ENCODE assay signal across 11 cellular contexts in the genomic region with DNA sequence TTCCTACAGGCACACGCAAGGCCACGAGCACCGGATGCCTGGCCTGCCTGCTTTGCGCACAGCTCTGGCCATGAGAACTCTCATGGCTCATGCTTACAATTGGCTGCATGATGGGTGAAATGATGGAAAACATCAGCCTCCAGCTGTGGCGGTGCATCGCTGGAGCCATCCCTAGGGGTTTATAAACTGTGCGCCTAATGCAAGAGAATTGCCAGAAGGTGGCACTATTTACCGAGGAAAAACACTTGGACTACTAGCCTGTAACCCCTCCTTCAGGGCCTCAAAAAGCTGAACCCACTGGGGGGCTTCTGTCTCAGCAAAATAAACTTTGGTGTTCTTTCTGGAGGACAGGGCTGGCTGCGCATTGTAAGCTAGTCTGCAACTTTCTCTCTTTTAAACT. TPM values are rescaled to one million over a fixed set of nuclear protein-coding genes. Genes with fewer than 3 reads are reported as not detected.
DNase-seq lines count a peak whose midpoint lies in the region; ATAC-seq, FAIRE-seq and TF ChIP-seq lines count a peak whose summit lies in the region.
"Had no signal": no experiment of that assay in that cellular context is flagged by ENCODE, and none has a peak within 500 bp of the region (broad histone marks: within the 10 kb centered on the region; RNA-seq: fewer than 3 reads in every experiment).

No MANE protein-coding gene starts in this region.

- no peaks in the 10 kb centered on the region for H3K9me3 ChIP-seq in H1 (ENCODE audit: insufficient read depth in 2 of 2, low read depth in 1 of 2, low read length in 1 of 2)
- H3K9me3 ChIP-seq in prostate gland = no peaks in the 10 kb centered on the region
- H3K9me3 ChIP-seq: BLaER1, thoracic aorta had no signal

- H3K4me3 ChIP-seq in H1 (ENCODE audit: extremely low read depth in 1 of 4, insufficient read depth in 2 of 4, low read depth in 3 of 4, low read length in 4 of 4) (no peak overlapping the region), prostate gland (no peak overlapping the region)
- H3K4me3 ChIP-seq: BLaER1, lung, thoracic aorta had no signal

- 84% methylated on average over 7 of the region's 9 CpGs; no CpG with 5 or more reads in 1 of the 2 experiments for WGBS in H1 (ENCODE audit: extremely low coverage in 1 of 2, insufficient coverage in 1 of 2, insufficient read length in 1 of 2, insufficient replicate concordance in 2 of 2, low coverage in 1 of 2, low lambda C conversion rate in 2 of 2, missing lambda C conversion rate in 1 of 2), 2 experiments
- WGBS in prostate gland = 64% methylated on average over 8 of the region's 9 CpGs

- H3K4me1 ChIP-seq in H1 (replicated peaks in 1 of 4; ENCODE audit: control insufficient read depth in 3 of 4, insufficient read depth in 4 of 4, low read length in 3 of 4) = no peaks in the 10 kb centered on the region
- no peaks in the 10 kb centered on the region for H3K4me1 ChIP-seq in prostate gland (replicated peaks)
- H3K4me1 ChIP-seq: BLaER1 had no signal

- no peak overlapping the region for H2AFZ ChIP-seq in H1 (ENCODE audit: low read length)

- no peak overlapping the region for H2BK120ac ChIP-seq in H1 (replicated peaks; ENCODE audit: low read depth, low read length)

- no peak overlapping the region for H2AK5ac ChIP-seq in H1 (ENCODE audit: low read depth, low read length)

- H3K9ac ChIP-seq in H1 (replicated peaks in 1 of 4; ENCODE audit: extremely low read depth in 1 of 4, low read depth in 3 of 4, low read length in 3 of 4) = no peak overlapping the region
- H3K9ac ChIP-seq: BLaER1 had no signal

- H2BK20ac ChIP-seq in H1 (ENCODE audit: low read length) = no peak overlapping the region

- H3K4ac ChIP-seq in H1 (replicated peaks; ENCODE audit: insufficient read length, low read depth, low read length) = no peak overlapping the region

- H3K9me3 Mint-ChIP-seq in activated naive CD4-positive, alpha-beta T cell treated with anti-CD3 and anti-CD28 coated beads, Interleukin-2, amount 50 U/mL, for 72 hours = no peaks in the 10 kb centered on the region

- H3K4me2 ChIP-seq in H1 (ENCODE audit: insufficient read depth in 1 of 2, low read depth in 2 of 2, low read length in 2 of 2) = no peak overlapping the region
- H3K4me2 ChIP-seq: BLaER1 had no signal

- H4K20me1 ChIP-seq in H1 (replicated peaks in 1 of 2; ENCODE audit: control insufficient read depth in 1 of 2, insufficient read depth in 2 of 2, low read length in 2 of 2) = peaks cover 0 to 1% of the 10 kb centered on the region in 2 experiments

- peak; percentile 63 to 75 for TF ChIP-seq RAD21 in H1 (IDR thresholded peaks at IDR 0.05 in 1 of 2, conservative IDR thresholded peaks at IDR 0.05 in 1 of 2; ENCODE audit: low read depth in 2 of 2, low read length in 2 of 2)

- H3K23ac ChIP-seq in H1 (ENCODE audit: insufficient read length) = no peak overlapping the region

- CTCF ChIA-PET in H1 (lab: Charles Lee; ENCODE audit: partially characterized antibody) = interaction anchor here (0.9 to 3.2 kb wide), 6 partner anchors 22 to 404 kb away, joined by 3 to 10 read pairs (median 5); no protein-coding TSS in a partner anchor

- no peak overlapping the region for H2BK12ac ChIP-seq in H1 (ENCODE audit: low read depth, low read length)

- H3K27me3 ChIP-seq in H1 (replicated peaks in 1 of 4; ENCODE audit: control insufficient read depth in 3 of 4, extremely low read depth in 1 of 4, insufficient read depth in 3 of 4, low read length in 3 of 4) (no peaks in the 10 kb centered on the region), prostate gland (replicated peaks; ENCODE audit: insufficient read depth) (no peaks in the 10 kb centered on the region)

- H3K14ac ChIP-seq in H1 (ENCODE audit: insufficient read length) = no peak overlapping the region

- peaks cover 3 to 7% (median 5%) of the 10 kb centered on the region in 4 experiments; a peak in 5 of 8 replicates for H3K36me3 ChIP-seq in H1 (ENCODE audit: control insufficient read depth in 2 of 4, insufficient read depth in 4 of 4, low read length in 3 of 4)
- H3K36me3 ChIP-seq in prostate gland = no peaks in the 10 kb centered on the region
- H3K36me3 ChIP-seq: thoracic aorta had no signal

- no peak overlapping the region for H3K27ac Mint-ChIP-seq in activated naive CD4-positive, alpha-beta T cell treated with anti-CD3 and anti-CD28 coated beads, Interleukin-2, amount 50 U/mL, for 72 hours

- TF ChIP-seq EP300 in H1 (IDR thresholded peaks at IDR 0.05; ENCODE audit: borderline replicate concordance in 1 of 2, low read depth in 2 of 2, low read length in 2 of 2) = no peak

- no peak overlapping the region for H4K91ac ChIP-seq in H1 (replicated peaks; ENCODE audit: insufficient read length, low read length)

- no peak overlapping the region for H3K56ac ChIP-seq in H1 (replicated peaks; ENCODE audit: insufficient read length, low read depth, low read length)

- no peaks in the 10 kb centered on the region for H3K36me3 Mint-ChIP-seq in activated naive CD4-positive, alpha-beta T cell treated with anti-CD3 and anti-CD28 coated beads, Interleukin-2, amount 50 U/mL, for 72 hours

- TF ChIP-seq POLR2A in H1 (IDR thresholded peaks at IDR 0.05; ENCODE audit: control extremely low read depth in 1 of 2, low read depth in 2 of 2, low read length in 2 of 2) = no peak
- no peak for TF ChIP-seq POLR2A in prostate gland (IDR thresholded peaks at IDR 0.05)

- DNase-seq in NCI-H1694 treated with DMSO at 0.1 percent for 48 hours (lab: John Stamatoyannopoulos, UW) (peak; percentile 1), NCI-H1694 (lab: John Stamatoyannopoulos, UW) (no peak), NCI-H345 (lab: John Stamatoyannopoulos, UW) (peak; percentile 9), H1 (ENCODE audit: low read depth in 1 of 2, low spot score in 2 of 2) (no peak), prostate gland (ENCODE audit: low spot score) (no peak), cerebellar nuclear complex (lab: John Stamatoyannopoulos, UW) (no peak)
- DNase-seq in activated naive CD4-positive, alpha-beta T cell treated with anti-CD3 and anti-CD28 coated beads, Interleukin-2, amount 50 U/mL, for 72 hours (ENCODE audit: low spot score in 2 of 2) = no peak

- no peak overlapping the region for H4K5ac ChIP-seq in H1 (ENCODE audit: insufficient read length, low read depth, low read length)

- no peaks in the 10 kb centered on the region for H3K79me2 ChIP-seq in H1 (ENCODE audit: control insufficient read depth in 1 of 2, insufficient read depth in 2 of 2, low read length in 2 of 2)

- no peaks in the 10 kb centered on the region for H3K23me2 ChIP-seq in H1 (ENCODE audit: low read depth, low read length)

- no peak overlapping the region for H4K8ac ChIP-seq in H1 (ENCODE audit: extremely low read depth, insufficient read depth, low read length)

- FAIRE-seq in H1 (lab: Jason Lieb, UNC) = peak; percentile 70

- no peak overlapping the region for H2BK15ac ChIP-seq in H1 (ENCODE audit: low read length)

- H3K27ac ChIP-seq in H1 (ENCODE audit: low read depth, low read length) (no peak overlapping the region), prostate gland (no peak overlapping the region)
- H3K27ac ChIP-seq: BLaER1, thoracic aorta had no signal

- no peaks in the 10 kb centered on the region for H3K79me1 ChIP-seq in H1 (ENCODE audit: low read depth, low read length)

- no peak overlapping the region for H2BK5ac ChIP-seq in H1 (ENCODE audit: low read depth, low read length)

- ATAC-seq in GM19455 (IDR thresholded peaks at IDR 0.05; ENCODE audit: unreplicated experiment) = no peak
- ATAC-seq in activated naive CD4-positive, alpha-beta T cell treated with anti-CD3 and anti-CD28 coated beads, Interleukin-2, amount 50 U/mL, for 72 hours = no peak

- intact Hi-C loops in prostate gland (cut with DNase I) = no loop called here

- peak in 2 of 3 experiments; percentile 57 to 63; a peak in 3 of 4 replicates for TF ChIP-seq CTCF in H1 (IDR thresholded peaks at IDR 0.05; ENCODE audit: control extremely low read depth in 1 of 3, insufficient read depth in 1 of 3, low read depth in 1 of 3, low read length in 3 of 3)
- peak in 3 of 4 experiments; percentile 16 to 33 (median 22) for TF ChIP-seq CTCF in prostate gland (IDR thresholded peaks at IDR 0.05)

- H3K18ac ChIP-seq in H1 (ENCODE audit: extremely low read depth, low read length) = no peak overlapping the region

- POLR2A ChIA-PET in H1 (lab: Charles Lee; ENCODE audit: partially characterized antibody) = interaction anchor here (0.6 kb wide), 1 partner anchor 189 kb away, joined by 3 read pairs; no protein-coding TSS in a partner anchor

TF ChIP-seq in H1, 55 proteins besides CTCF, POLR2A, EP300 and RAD21:
- TF ChIP-seq TBP (IDR thresholded peaks at IDR 0.05; ENCODE audit: low read depth, low read length) (no peak), SIRT6 (IDR thresholded peaks at IDR 0.05; ENCODE audit: low read length) (no peak), EGR1 (IDR thresholded peaks at IDR 0.05; ENCODE audit: borderline replicate concordance, low read depth, low read length) (no peak), CREB1 (IDR thresholded peaks at IDR 0.05) (no peak), PHF8 (conservative IDR thresholded peaks at IDR 0.05; ENCODE audit: low read depth, low read length) (no peak), NANOG (IDR thresholded peaks at IDR 0.05; ENCODE audit: insufficient read depth, low read depth, low read length, poor library complexity, severe bottlenecking) (no peak)
- TF ChIP-seq, protein P1, sequence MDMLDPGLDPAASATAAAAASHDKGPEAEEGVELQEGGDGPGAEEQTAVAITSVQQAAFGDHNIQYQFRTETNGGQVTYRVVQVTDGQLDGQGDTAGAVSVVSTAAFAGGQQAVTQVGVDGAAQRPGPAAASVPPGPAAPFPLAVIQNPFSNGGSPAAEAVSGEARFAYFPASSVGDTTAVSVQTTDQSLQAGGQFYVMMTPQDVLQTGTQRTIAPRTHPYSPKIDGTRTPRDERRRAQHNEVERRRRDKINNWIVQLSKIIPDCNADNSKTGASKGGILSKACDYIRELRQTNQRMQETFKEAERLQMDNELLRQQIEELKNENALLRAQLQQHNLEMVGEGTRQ (IDR thresholded peaks at IDR 0.05; ENCODE audit: low read length) = no peak
- TF ChIP-seq, protein P2, sequence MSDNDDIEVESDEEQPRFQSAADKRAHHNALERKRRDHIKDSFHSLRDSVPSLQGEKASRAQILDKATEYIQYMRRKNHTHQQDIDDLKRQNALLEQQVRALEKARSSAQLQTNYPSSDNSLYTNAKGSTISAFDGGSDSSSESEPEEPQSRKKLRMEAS (IDR thresholded peaks at IDR 0.05) = no peak

RNA-seq across cellular contexts. Expression of a gene that starts 51.9 kb away (rescaled TPM):
- total RNA-seq in H1 (2021; fragmentation: NEBNext Ultra II Directional; extraction: Animal tissue kit (Norgen Biotek cat#: 25700)) = 29.6 and 35.8 TPM in 2 replicates
- 28.1 and 35.6 TPM in 2 replicates for polyA plus RNA-seq in H1 (2011; rRNA removed)
- polyA plus RNA-seq in H1 (2011; cell fraction: cytosol; rRNA removed) = 26.7 TPM
- polyA plus RNA-seq in H1 (2011; cell fraction: nucleus; rRNA removed) = 88.0 TPM
- 21.9 to 36.0 TPM (median 30.7 TPM) in 4 replicates for polyA plus RNA-seq in H1 (2012, experiment 1 of 2)
- polyA plus RNA-seq in H1 (2012, experiment 2 of 2) = 8.4 TPM
- 16.4 TPM for polyA plus RNA-seq in H1 (2013, experiment 1 of 2)
- polyA plus RNA-seq in H1 (2013, experiment 2 of 2) = 14.6 TPM
- 42.3 and 57.4 TPM in 2 replicates for polyA minus RNA-seq in H1 (2011; rRNA and poly(A)+ RNA removed)
- 43.2 TPM for polyA minus RNA-seq in H1 (2011; cell fraction: cytosol; rRNA and poly(A)+ RNA removed)
- 52.5 TPM for polyA minus RNA-seq in H1 (2011; cell fraction: nucleus; rRNA and poly(A)+ RNA removed)
- total RNA-seq in prostate gland = 10 to 100 TPM; 29.3 to 55.8 TPM
- 10 to 100 TPM; 25.1 to 25.9 TPM for total RNA-seq in activated naive CD4-positive, alpha-beta T cell treated with anti-CD3 and anti-CD28 coated beads, Interleukin-2, amount 50 U/mL, for 72 hours

Comparison
In these comparisons a context has a peak if more than half of its experiments do, and no peak if none do; other contexts are left out.
1. DNase-seq: peak in NCI-H1694 treated with DMSO at 0.1 percent for 48 hours (single experiment) and NCI-H345 (single experiment); none in NCI-H1694 (single experiment), H1 (0 of 2), prostate gland (single experiment), cerebellar nuclear complex (0 of 2) and activated naive CD4-positive, alpha-beta T cell treated with anti-CD3 and anti-CD28 coated beads, Interleukin-2, amount 50 U/mL, for 72 hours (0 of 2).